ENCODE assay signal across 5 cellular contexts in genomic region chr17:40584950-40585349, GRCh38. TPM values are rescaled to one million over a fixed set of nuclear protein-coding genes. Genes with fewer than 3 reads are reported as not detected.
"Had no signal": no experiment of that assay in that cellular context is flagged by ENCODE, and none has a peak within 500 bp of the region (broad histone marks: within the 10 kb centered on the region; RNA-seq: fewer than 3 reads in every experiment).

No MANE protein-coding gene starts in this region.

RNA-seq across cellular contexts. Expression of gene CCR7, which starts 19.7 kb away (rescaled TPM):
- total RNA-seq: cerebellum, LHCN-M2, NCI-H460, RPMI7951, SJCRH30 had no signal
